21 cellular contexts compared by ENCODE assay signal in the genomic region with DNA sequence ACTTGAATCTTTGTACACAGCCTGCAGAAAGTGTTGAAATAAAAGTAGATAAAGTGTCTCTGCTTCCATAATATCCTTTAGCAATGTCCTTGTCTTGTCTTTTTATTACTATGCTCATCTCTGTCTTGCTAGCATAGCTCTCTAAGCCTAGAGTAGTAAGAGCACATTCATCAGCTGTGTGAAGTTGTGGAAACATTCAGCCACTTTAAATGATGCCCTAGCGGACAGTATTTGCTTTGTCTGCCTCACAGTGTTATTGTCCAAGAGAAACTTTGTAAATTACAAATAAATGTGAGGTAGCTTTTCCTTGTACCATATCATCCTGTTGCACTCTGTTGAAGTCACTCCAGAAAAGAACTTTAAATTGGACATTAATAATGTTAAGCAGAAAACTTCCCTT.
DNase-seq lines count a peak whose midpoint lies in the region; TF ChIP-seq lines count a peak whose summit lies in the region.
"Had no signal": no experiment of that assay in that cellular context is flagged by ENCODE, and none has a peak within 500 bp of the region (broad histone marks: within the 10 kb centered on the region; RNA-seq: fewer than 3 reads in every experiment).

No MANE protein-coding gene starts in this region.

- peak; percentile 42 for TF ChIP-seq CTCF in endodermal cell (conservative IDR thresholded peaks at IDR 0.05)

- H3K9me3 ChIP-seq in endodermal cell (ENCODE audit: control insufficient read depth, low read length): no peaks in the 10 kb centered on the region
- H3K9me3 ChIP-seq: BE2C, Peyer's patch had no signal

- no peak overlapping the region for H3K9ac ChIP-seq in endodermal cell (ENCODE audit: extremely low read depth, low read length, poor library complexity, severe bottlenecking)

- H3K36me3 ChIP-seq in endodermal cell (ENCODE audit: control insufficient read depth, insufficient read depth, low read length): no peaks in the 10 kb centered on the region
- H3K36me3 ChIP-seq: BE2C, Peyer's patch had no signal

- no peak overlapping the region for H3K4me3 Mint-ChIP-seq in endodermal cell
- H3K4me3 Mint-ChIP-seq: CD4-positive, alpha-beta T cell had no signal

- no peak overlapping the region for H3K4me3 ChIP-seq in endodermal cell (ENCODE audit: low read length)
- H3K4me3 ChIP-seq: Peyer's patch, SK-N-MC had no signal

- H3K27me3 Mint-ChIP-seq in endodermal cell (ENCODE audit: insufficient read depth): no peaks in the 10 kb centered on the region

- no peak overlapping the region for H3K27ac ChIP-seq in endodermal cell (ENCODE audit: low read depth, low read length)
- H3K27ac ChIP-seq in caudate nucleus (ENCODE audit: low read depth, low read length): no peak overlapping the region
- H3K27ac ChIP-seq: 22Rv1, Peyer's patch, SK-N-MC had no signal

- no peaks in the 10 kb centered on the region for H3K9me3 Mint-ChIP-seq in endodermal cell
- H3K9me3 Mint-ChIP-seq: CD4-positive, alpha-beta T cell had no signal

- no peaks in the 10 kb centered on the region for H3K4me1 Mint-ChIP-seq in endodermal cell

- no peaks in the 10 kb centered on the region for H3K36me3 Mint-ChIP-seq in endodermal cell (ENCODE audit: low read depth)

- H3K4me1 ChIP-seq in endodermal cell (ENCODE audit: control insufficient read depth, insufficient read depth, low read length): no peaks in the 10 kb centered on the region
- H3K4me1 ChIP-seq: BE2C, Peyer's patch had no signal

- 96% methylated on average over 1 of the region's 1 CpG; no CpG with 5 or more reads in 1 of the 2 experiments for WGBS in endodermal cell (ENCODE audit: insufficient coverage in 1 of 2, insufficient read length in 1 of 2), 2 experiments

- H3K27me3 ChIP-seq in endodermal cell (ENCODE audit: control insufficient read depth, insufficient read depth, low read length, poor library complexity, severe bottlenecking): no peaks in the 10 kb centered on the region
- H3K27me3 ChIP-seq: BE2C, Peyer's patch had no signal

- DNase-seq in DMS 273 (lab: John Stamatoyannopoulos, UW; ENCODE audit: unreplicated experiment): peak; percentile 15
- DNase-seq in DMS 273 treated with DMSO at 0.1 percent for 48 hours (lab: John Stamatoyannopoulos, UW): no peak
- peak; percentile 40 for DNase-seq in OCI-M1 (lab: John Stamatoyannopoulos, UW)
- DNase-seq in endodermal cell: no peak
- peak; percentile 9 for DNase-seq in pons (ENCODE audit: low spot score)
- DNase-seq in NCI-H1694 treated with DMSO at 0.1 percent for 48 hours (lab: John Stamatoyannopoulos, UW): no peak
- DNase-seq in caudate nucleus (lab: John Stamatoyannopoulos, UW): no peak
- DNase-seq in HK-2 (ENCODE audit: unreplicated experiment): no peak
- DNase-seq: BE2C; Calu3; CD4-positive, alpha-beta T cell; GDM1; KBM-7; MV-4-11; NCI-H1417 treated with DMSO at 0.1 percent for 48 hours; NCI-H2029; NCI-H510A; NCI-H82; Peyer's patch had no signal

- no peak overlapping the region for H3K27ac Mint-ChIP-seq in endodermal cell
- H3K27ac Mint-ChIP-seq: CD4-positive, alpha-beta T cell had no signal

Comparison
In these comparisons a context has a peak if more than half of its experiments do, and no peak if none do; other contexts are left out.
1. DNase-seq: peak in DMS 273 (single experiment), OCI-M1 (single experiment) and pons (single experiment); none in DMS 273 treated with DMSO at 0.1 percent for 48 hours (single experiment), endodermal cell (single experiment), NCI-H1694 treated with DMSO at 0.1 percent for 48 hours (single experiment), caudate nucleus (0 of 61) and HK-2 (single experiment).